ENCODE assay signal across 13 cellular contexts in genomic region chr2:149765636-149766035, GRCh38.
"Had no signal": no experiment of that assay in that cellular context is flagged by ENCODE, and none has a peak within 500 bp of the region (broad histone marks: within the 10 kb centered on the region; RNA-seq: fewer than 3 reads in every experiment).

No MANE protein-coding gene starts in this region.

- ATAC-seq: activated CD8-positive, alpha-beta T cell treated with anti-CD3 and anti-CD28 coated beads for 36 hours; activated naive CD4-positive, alpha-beta T cell treated with anti-CD3 and anti-CD28 coated beads, Interleukin-2, amount 50 U/mL, for 72 hours; gastroesophageal sphincter; upper lobe of right lung had no signal

- DNase-seq: activated B cell treated with CpG ODN at 0.5 μM for 24 hours; activated CD4-positive, alpha-beta T cell treated with anti-CD3 and anti-CD28 coated beads for 48 hours; activated CD8-positive, alpha-beta memory T cell treated with anti-CD3 and anti-CD28 coated beads, Interleukin-2, amount 50 U/mL, for 4 hours; activated CD8-positive, alpha-beta T cell treated with anti-CD3 and anti-CD28 coated beads for 36 hours; activated gamma-delta T cell; activated T-cell treated with anti-CD3 and anti-CD28 coated beads, Interleukin-2, amount 50 U/mL, for 48 hours; spleen; stimulated activated CD4-positive, alpha-beta T cell treated with anti-CD3 and anti-CD28 coated beads, Interleukin-1b, Interleukin-23, amount 100 ng/mL, for 48 hours; stomach; testis; upper lobe of right lung had no signal
